ENCODE assay signal across 9 cellular contexts in the genomic region with DNA sequence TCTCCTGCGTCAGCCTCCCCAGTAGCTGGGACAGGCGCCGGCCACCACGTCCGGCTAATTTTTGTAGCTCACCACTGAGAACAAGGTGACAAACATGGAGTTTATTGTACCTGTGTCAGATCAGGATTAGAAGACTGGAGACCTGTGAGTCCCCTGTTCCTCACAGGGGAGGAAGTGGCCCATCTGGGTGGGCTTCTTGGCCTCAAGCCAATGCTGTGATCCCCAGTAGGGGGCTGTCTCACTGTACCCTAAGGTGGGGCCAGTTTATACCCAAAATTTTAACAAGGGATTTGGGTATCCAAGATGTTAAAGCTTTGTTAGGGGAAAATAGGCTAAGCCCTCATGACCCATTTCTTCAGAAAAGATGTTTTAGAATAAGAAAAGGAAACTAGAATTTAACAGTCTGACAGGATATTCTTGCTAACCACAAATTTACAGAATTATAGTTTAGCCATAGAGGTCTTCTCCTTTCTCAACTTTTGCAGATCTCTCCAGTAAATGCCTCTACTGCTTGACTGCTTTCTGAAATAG. TPM values are rescaled to one million over a fixed set of nuclear protein-coding genes. Genes with fewer than 3 reads are reported as not detected.
DNase-seq lines count a peak whose midpoint lies in the region; ATAC-seq lines count a peak whose summit lies in the region.
"Had no signal": no experiment of that assay in that cellular context is flagged by ENCODE, and none has a peak within 500 bp of the region (broad histone marks: within the 10 kb centered on the region; RNA-seq: fewer than 3 reads in every experiment).

No MANE protein-coding gene starts in this region.

- CTCF ChIA-PET in activated CD4-positive, alpha-beta T cell treated with anti-CD3 and anti-CD28 coated beads, Interleukin-2, amount 10 ng/mL, durations not matched to agents 7 days and 5 days (lab: Charles Lee) = interaction anchor here (1.0 to 2.3 kb wide), 6 partner anchors 10 to 38 kb away, joined by 3 to 15 read pairs (median 4); no protein-coding TSS in a partner anchor

- no peaks in the 10 kb centered on the region for H3K9me3 Mint-ChIP-seq in activated CD4-positive, alpha-beta T cell treated with anti-CD3 and anti-CD28 coated beads, Interleukin-2, amount 10 ng/mL, durations not matched to agents 7 days and 5 days

- H3K27me3 Mint-ChIP-seq in activated CD4-positive, alpha-beta T cell treated with anti-CD3 and anti-CD28 coated beads, Interleukin-2, amount 10 ng/mL, durations not matched to agents 7 days and 5 days = no peaks in the 10 kb centered on the region
- no peaks in the 10 kb centered on the region for H3K27me3 Mint-ChIP-seq in T-helper 17 cell

- H3K4me3 ChIP-seq in thymus (ENCODE audit: low read length) = no peak overlapping the region

- no peaks in the 10 kb centered on the region for H3K9me3 ChIP-seq in T-helper 17 cell (ENCODE audit: control insufficient read depth, low read length, poor library complexity, severe bottlenecking)
- H3K9me3 ChIP-seq in thymus (ENCODE audit: control insufficient read depth) = no peaks in the 10 kb centered on the region

- H3K4me1 Mint-ChIP-seq in activated CD4-positive, alpha-beta T cell treated with anti-CD3 and anti-CD28 coated beads, Interleukin-2, amount 10 ng/mL, durations not matched to agents 7 days and 5 days = peaks cover 51% of the 10 kb centered on the region
- H3K4me1 Mint-ChIP-seq in T-helper 17 cell = peaks cover 30% of the 10 kb centered on the region

- POLR2A ChIA-PET in activated CD4-positive, alpha-beta T cell treated with anti-CD3 and anti-CD28 coated beads, Interleukin-2, amount 10 ng/mL, durations not matched to agents 7 days and 5 days (lab: Charles Lee) = interaction anchor here (1.1 to 2.4 kb wide), 2 partner anchors 21 to 30 kb away, joined by 3 to 12 read pairs; no protein-coding TSS in a partner anchor

- H3K4me1 ChIP-seq in thymus (ENCODE audit: control insufficient read depth, insufficient read depth, low read length) = peaks cover 12% of the 10 kb centered on the region

- H3K27ac ChIP-seq in thymus (ENCODE audit: low read depth) = peak overlapping the region; percentile 86
- H3K27ac ChIP-seq: KMS-11 had no signal

- no peaks in the 10 kb centered on the region for H3K36me3 ChIP-seq in thymus (ENCODE audit: control insufficient read depth, insufficient read depth)

- H3K36me3 Mint-ChIP-seq in activated CD4-positive, alpha-beta T cell treated with anti-CD3 and anti-CD28 coated beads, Interleukin-2, amount 10 ng/mL, durations not matched to agents 7 days and 5 days (ENCODE audit: low read depth) = peaks cover 6% of the 10 kb centered on the region
- no peaks in the 10 kb centered on the region for H3K36me3 Mint-ChIP-seq in T-helper 17 cell (ENCODE audit: low read depth)

- peak; percentile 70 for ATAC-seq in T-helper 17 cell

- peak overlapping the region; percentile 72 for H3K4me3 Mint-ChIP-seq in activated CD4-positive, alpha-beta T cell treated with anti-CD3 and anti-CD28 coated beads, Interleukin-2, amount 10 ng/mL, durations not matched to agents 7 days and 5 days
- peak overlapping the region; percentile 81 for H3K4me3 Mint-ChIP-seq in T-helper 17 cell

- DNase-seq in activated CD4-positive, alpha-beta T cell treated with anti-CD3 and anti-CD28 coated beads, Interleukin-2, amount 10 ng/mL, durations not matched to agents 7 days and 5 days = no peak
- no peak for DNase-seq in activated CD4-positive, alpha-beta T cell treated with anti-CD3 and anti-CD28 coated beads, Interleukin-2, amount 50 U/mL, for 48 hours
- no peak for DNase-seq in T-helper 17 cell
- peak; percentile 17 for DNase-seq in left kidney (ENCODE audit: low read depth, low spot score)
- DNase-seq in NCI-H69 (lab: John Stamatoyannopoulos, UW) = no peak
- no peak for DNase-seq in glomerular visceral epithelial cell (ENCODE audit: extremely low spot score)
- DNase-seq in activated CD4-positive, alpha-beta T cell treated with anti-CD3 and anti-CD28 coated beads for 1 hour = no peak

- 80% methylated on average over 5 of the region's 5 CpGs for WGBS in thymus

- peak overlapping the region; percentile 92 for H3K27ac Mint-ChIP-seq in activated CD4-positive, alpha-beta T cell treated with anti-CD3 and anti-CD28 coated beads, Interleukin-2, amount 10 ng/mL, durations not matched to agents 7 days and 5 days
- peak overlapping the region; percentile 99 for H3K27ac Mint-ChIP-seq in T-helper 17 cell

- no peaks in the 10 kb centered on the region for H3K27me3 ChIP-seq in thymus (ENCODE audit: control insufficient read depth, insufficient read depth)

RNA-seq across cellular contexts. Expression of gene PCBP1, which starts 16.3 kb away (rescaled TPM):
- 100 to 1,000 TPM; 527 to 544 TPM for total RNA-seq in activated CD4-positive, alpha-beta T cell treated with anti-CD3 and anti-CD28 coated beads, Interleukin-2, amount 10 ng/mL, durations not matched to agents 7 days and 5 days
- 100 to 1,000 TPM; 334 to 345 TPM for total RNA-seq in T-helper 17 cell
- 361 TPM for polyA plus RNA-seq in thymus
